24 cellular contexts compared by ENCODE assay signal in the genomic region with DNA sequence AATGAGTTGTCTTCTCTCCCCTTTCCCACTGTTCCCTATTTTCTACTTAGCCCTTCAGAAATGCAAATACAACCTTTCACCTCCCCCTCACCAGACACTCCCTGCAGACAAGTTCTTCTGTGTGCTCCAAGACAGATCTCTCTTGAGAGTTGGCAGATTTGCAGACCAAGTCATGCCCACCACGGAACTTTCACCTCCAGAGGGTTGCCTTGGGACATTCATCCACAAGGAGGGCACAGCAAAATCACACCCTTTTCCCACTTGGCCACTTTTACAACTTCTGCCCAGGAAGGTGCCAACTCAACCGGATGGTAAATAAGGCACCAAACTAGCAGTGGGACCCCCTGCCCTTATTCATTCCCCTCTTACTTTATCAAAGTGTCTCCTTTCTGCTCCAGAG.
"Had no signal": no experiment of that assay in that cellular context is flagged by ENCODE, and none has a peak within 500 bp of the region (broad histone marks: within the 10 kb centered on the region; RNA-seq: fewer than 3 reads in every experiment).

No MANE protein-coding gene starts in this region.

- H3K4me1 ChIP-seq: esophagus squamous epithelium, gastroesophageal sphincter, left ventricle myocardium inferior, lower lobe of right lung, psoas muscle, right lobe of liver, spleen, transverse colon had no signal

- FAIRE-seq: kidney had no signal

- H3K9me3 Mint-ChIP-seq: stimulated activated naive B cell treated with anti-CD40 and anti-IgM and Interleukin-4, amounts not matched to agents 10 μg/mL and 1 μg/mL and 100 μg/mL, for 72 hours; stimulated activated naive CD8-positive, alpha-beta T cell treated with anti-CD3 and anti-CD28 coated beads, Interleukin-15, amount 100 ng/mL, for 72 hours had no signal

- H3K4me3 Mint-ChIP-seq: naive B cell; nephron progenitor cell; stimulated activated naive B cell treated with anti-CD40 and anti-IgM and Interleukin-4, amounts not matched to agents 10 μg/mL and 1 μg/mL and 100 μg/mL, for 72 hours; stimulated activated naive CD8-positive, alpha-beta T cell treated with anti-CD3 and anti-CD28 coated beads, Interleukin-15, amount 100 ng/mL, for 72 hours had no signal

- H3K4me1 Mint-ChIP-seq: stimulated activated naive CD8-positive, alpha-beta T cell treated with anti-CD3 and anti-CD28 coated beads, Interleukin-15, amount 100 ng/mL, for 72 hours had no signal

- H3K9me3 ChIP-seq: esophagus squamous epithelium, gastroesophageal sphincter, left ventricle myocardium inferior, lower lobe of right lung, psoas muscle, right lobe of liver, spleen, thoracic aorta, transverse colon had no signal

- H3K27ac ChIP-seq: epithelial cell of prostate, esophagus squamous epithelium, gastroesophageal sphincter, left ventricle myocardium inferior, lower lobe of right lung, psoas muscle, right lobe of liver, spleen, thoracic aorta, transverse colon had no signal

- H3K27ac Mint-ChIP-seq: nephron progenitor cell; stimulated activated naive B cell treated with anti-CD40 and anti-IgM and Interleukin-4, amounts not matched to agents 10 μg/mL and 1 μg/mL and 100 μg/mL, for 72 hours; stimulated activated naive CD8-positive, alpha-beta T cell treated with anti-CD3 and anti-CD28 coated beads, Interleukin-15, amount 100 ng/mL, for 72 hours had no signal

- DNase-seq: cortex of kidney; effector memory CD4-positive, alpha-beta T cell; esophagus squamous epithelium; foreskin fibroblast; glutamatergic neuron; kidney; left cardiac atrium; left ventricle myocardium inferior; lower lobe of right lung; mesenchymal stem cell; naive B cell; nephron progenitor cell; psoas muscle; retina; right lobe of liver; spleen; stimulated activated CD4-positive, alpha-beta T cell treated with anti-CD3 and anti-CD28 coated beads, Interleukin-2, amount 100 ng/mL, for 24 hours; stimulated activated CD4-positive, alpha-beta T cell treated with anti-CD3 and anti-CD28 coated beads, Interleukin-4, amount 100 ng/mL, for 4 hours; stimulated activated naive B cell treated with anti-CD40 and anti-IgM and Interleukin-4, amounts not matched to agents 10 μg/mL and 1 μg/mL and 100 μg/mL, for 72 hours; stimulated activated naive CD8-positive, alpha-beta T cell treated with anti-CD3 and anti-CD28 coated beads, Interleukin-15, amount 100 ng/mL, for 72 hours; transverse colon had no signal

- H3K27me3 ChIP-seq: right lobe of liver, transverse colon had no signal

- H3K36me3 Mint-ChIP-seq: naive B cell; stimulated activated naive B cell treated with anti-CD40 and anti-IgM and Interleukin-4, amounts not matched to agents 10 μg/mL and 1 μg/mL and 100 μg/mL, for 72 hours had no signal

- H3K4me3 ChIP-seq: esophagus squamous epithelium, gastroesophageal sphincter, left ventricle myocardium inferior, lower lobe of right lung, psoas muscle, right lobe of liver, spleen, thoracic aorta, transverse colon had no signal

- H3K36me3 ChIP-seq: esophagus squamous epithelium, gastroesophageal sphincter, left ventricle myocardium inferior, lower lobe of right lung, right lobe of liver, spleen, thoracic aorta, transverse colon had no signal

- ATAC-seq: gastroesophageal sphincter; left cardiac atrium; lower lobe of right lung; psoas muscle; right lobe of liver; stimulated activated naive B cell treated with anti-CD40 and anti-IgM and Interleukin-4, amounts not matched to agents 10 μg/mL and 1 μg/mL and 100 μg/mL, for 72 hours; stimulated activated naive CD8-positive, alpha-beta T cell treated with anti-CD3 and anti-CD28 coated beads, Interleukin-15, amount 100 ng/mL, for 72 hours had no signal
